In the genomic region with DNA sequence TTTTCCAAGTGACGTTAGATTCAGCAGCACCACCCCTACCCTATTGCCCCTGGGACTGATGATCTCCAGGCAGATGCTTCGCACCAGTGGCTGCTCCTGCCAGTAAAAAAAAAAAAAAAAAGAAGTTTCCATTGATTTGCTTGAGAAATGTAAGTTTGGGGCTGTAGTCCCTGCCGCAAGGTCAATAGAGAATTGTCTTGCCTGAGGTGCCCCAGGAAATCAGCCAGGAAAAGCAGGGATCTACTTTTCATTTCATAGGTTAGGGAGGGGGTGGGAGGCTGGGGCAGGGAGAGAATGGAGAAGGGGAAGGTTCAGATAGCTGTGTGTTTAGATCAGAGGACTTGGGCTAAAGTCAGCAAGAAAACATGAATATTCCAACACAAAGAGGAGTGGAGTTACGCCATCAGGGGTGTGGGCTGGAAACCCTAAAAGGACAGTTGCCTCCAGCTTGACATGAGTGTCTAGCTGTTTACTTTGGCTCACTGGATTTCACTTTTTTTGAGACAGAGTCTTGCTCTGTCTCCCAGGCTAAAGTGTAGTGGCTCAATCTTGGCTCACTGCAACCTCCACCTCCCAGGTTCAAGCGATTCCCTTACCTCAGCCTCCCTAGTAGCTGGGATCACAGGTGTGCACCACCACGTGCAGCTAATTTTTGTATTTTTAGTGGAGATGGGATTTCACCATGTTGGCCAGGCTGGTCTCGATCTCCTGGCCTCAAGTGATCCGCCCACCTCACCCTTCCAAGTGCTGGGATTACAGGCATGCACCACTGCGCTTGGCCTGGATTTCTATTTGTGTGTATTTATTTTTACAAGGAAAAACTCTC, we compare ENCODE assay signal across 16 cellular contexts.
DNase-seq lines count a peak whose midpoint lies in the region; ATAC-seq, FAIRE-seq and TF ChIP-seq lines count a peak whose summit lies in the region.
"Had no signal": no experiment of that assay in that cellular context is flagged by ENCODE, and none has a peak within 500 bp of the region (broad histone marks: within the 10 kb centered on the region; RNA-seq: fewer than 3 reads in every experiment).

No MANE protein-coding gene starts in this region.

- H3K9me3 Mint-ChIP-seq in CD4-positive, alpha-beta T cell = peaks cover 4% of the 10 kb centered on the region
- peaks cover 3% of the 10 kb centered on the region for H3K9me3 Mint-ChIP-seq in neural progenitor cell
- H3K9me3 Mint-ChIP-seq: activated CD8-positive, alpha-beta T cell treated with anti-CD3 and anti-CD28 coated beads for 36 hours; immature natural killer cell had no signal

- no peaks in the 10 kb centered on the region for H3F3A ChIP-seq in neural progenitor cell (ENCODE audit: low read depth)

- no peak for DNase-seq in CD4-positive, alpha-beta T cell
- DNase-seq in epithelial cell of esophagus (ENCODE audit: low read depth) (peak; percentile 47), left lobe of liver (ENCODE audit: low spot score) (no peak), RPMI8226 (no peak), GM19239 (ENCODE audit: insufficient read length, low spot score) (no peak), NCI-H146 treated with DMSO at 0.1 percent for 48 hours (lab: John Stamatoyannopoulos, UW; ENCODE audit: unreplicated experiment) (no peak), neural progenitor cell (ENCODE audit: low spot score) (no peak)
- DNase-seq: activated CD8-positive, alpha-beta T cell treated with anti-CD3 and anti-CD28 coated beads for 36 hours; activated effector memory CD4-positive, alpha-beta T cell treated with anti-CD3 and anti-CD28 coated beads, Interleukin-2, amount 50 U/mL, for 16 hours; immature natural killer cell; Kasumi-1; NCI-H146; NCI-H510A treated with DMSO at 0.1 percent for 48 hours; PC-3 had no signal

- H3K9ac ChIP-seq in skeletal muscle tissue (ENCODE audit: low read depth in 1 of 3, low read length in 3 of 3) (no peak overlapping the region), neural progenitor cell (no peak overlapping the region)

- H3K36me3 ChIP-seq in skeletal muscle tissue (ENCODE audit: control insufficient read depth in 3 of 3, insufficient read depth in 3 of 3, low read length in 3 of 3) (no peaks in the 10 kb centered on the region), neural progenitor cell (no peaks in the 10 kb centered on the region)

- CTCF ChIA-PET in CD4-positive, alpha-beta T cell (lab: Charles Lee) = interaction anchor here (1.3 kb wide), 1 partner anchor 66 kb away, joined by 3 read pairs; no protein-coding TSS in a partner anchor

- no peaks in the 10 kb centered on the region for H4K20me1 ChIP-seq in neural progenitor cell (ENCODE audit: low read depth)

- no peaks in the 10 kb centered on the region for H3K79me2 ChIP-seq in neural progenitor cell (ENCODE audit: low read depth)

- ATAC-seq in CD4-positive, alpha-beta T cell (ENCODE audit: poor library complexity) = no peak
- ATAC-seq in left lobe of liver = peak; percentile 59
- ATAC-seq: activated CD8-positive, alpha-beta T cell treated with anti-CD3 and anti-CD28 coated beads for 36 hours; PC-3 had no signal

- H3K27ac ChIP-seq in CD4-positive, alpha-beta T cell (ENCODE audit: low read depth, low read length) = no peak overlapping the region
- H3K27ac ChIP-seq in skeletal muscle tissue (ENCODE audit: low read depth, low read length) (peak overlapping the region; percentile 44), neural progenitor cell (no peak overlapping the region)
- H3K27ac ChIP-seq: VCaP had no signal

- no peak for FAIRE-seq in GM19239 (lab: Jason Lieb, UNC)

- H3K27me3 ChIP-seq in CD4-positive, alpha-beta T cell (ENCODE audit: control insufficient read depth, insufficient read depth, low read length) = no peaks in the 10 kb centered on the region
- H3K27me3 ChIP-seq in skeletal muscle tissue (ENCODE audit: control insufficient read depth in 3 of 3, insufficient read depth in 3 of 3, low read length in 3 of 3) (no peaks in the 10 kb centered on the region), neural progenitor cell (no peaks in the 10 kb centered on the region)

- H3K27me3 Mint-ChIP-seq in CD4-positive, alpha-beta T cell = no peaks in the 10 kb centered on the region
- peaks cover 5% of the 10 kb centered on the region for H3K27me3 Mint-ChIP-seq in neural progenitor cell (ENCODE audit: insufficient read depth, low read depth)

- H3K4me2 ChIP-seq in neural progenitor cell = no peak overlapping the region

- H3K4me1 Mint-ChIP-seq in CD4-positive, alpha-beta T cell (ENCODE audit: low read depth) = peaks cover 58% of the 10 kb centered on the region
- H3K4me1 Mint-ChIP-seq in neural progenitor cell = no peaks in the 10 kb centered on the region

- H3K27ac Mint-ChIP-seq in CD4-positive, alpha-beta T cell = peak overlapping the region; percentile 62
- no peak overlapping the region for H3K27ac Mint-ChIP-seq in neural progenitor cell
- H3K27ac Mint-ChIP-seq: activated CD8-positive, alpha-beta T cell treated with anti-CD3 and anti-CD28 coated beads for 36 hours; immature natural killer cell had no signal

- no peak overlapping the region for H3K4me3 ChIP-seq in epithelial cell of esophagus (ENCODE audit: low read length)
- H3K4me3 ChIP-seq in skeletal muscle tissue (ENCODE audit: low read length in 3 of 3) = no peak overlapping the region
- H3K4me3 ChIP-seq in neural progenitor cell = no peak overlapping the region

- TF ChIP-seq CTCF in CD4-positive, alpha-beta T cell (IDR thresholded peaks at IDR 0.05) = no peak
- no peak for TF ChIP-seq CTCF in epithelial cell of esophagus (IDR thresholded peaks at IDR 0.05; ENCODE audit: insufficient read depth, low read depth, low read length, missing control alignments)
- no peak for TF ChIP-seq CTCF in neural progenitor cell (IDR thresholded peaks at IDR 0.05)

- H3K9me3 ChIP-seq in CD4-positive, alpha-beta T cell (ENCODE audit: control insufficient read depth, low read length) = no peaks in the 10 kb centered on the region
- H3K9me3 ChIP-seq in skeletal muscle tissue (ENCODE audit: control insufficient read depth in 3 of 3, low read length in 3 of 3) = no peaks in the 10 kb centered on the region
- no peaks in the 10 kb centered on the region for H3K9me3 ChIP-seq in neural progenitor cell (ENCODE audit: low read depth)

- H3K4me3 Mint-ChIP-seq in CD4-positive, alpha-beta T cell = no peak overlapping the region
- H3K4me3 Mint-ChIP-seq in neural progenitor cell = no peak overlapping the region
- H3K4me3 Mint-ChIP-seq: activated CD8-positive, alpha-beta T cell treated with anti-CD3 and anti-CD28 coated beads for 36 hours; immature natural killer cell had no signal

- POLR2A ChIA-PET in CD4-positive, alpha-beta T cell (lab: Charles Lee) = no interaction called here

- peaks cover 4% of the 10 kb centered on the region for H3K36me3 Mint-ChIP-seq in CD4-positive, alpha-beta T cell (ENCODE audit: low read depth)
- H3K36me3 Mint-ChIP-seq in neural progenitor cell = no peaks in the 10 kb centered on the region
- H3K36me3 Mint-ChIP-seq: immature natural killer cell had no signal

- H2AFZ ChIP-seq in neural progenitor cell (replicated peaks) = no peak overlapping the region

- intact Hi-C loops in CD4-positive, alpha-beta T cell (cut with DNase I, micrococcal nuclease) = no loop called here

- H3K4me1 ChIP-seq in skeletal muscle tissue (ENCODE audit: control insufficient read depth in 3 of 3, insufficient read depth in 3 of 3, low read length in 3 of 3) = peaks cover 0 to 3% (median 2%) of the 10 kb centered on the region in 3 donors
- H3K4me1 ChIP-seq in neural progenitor cell = no peaks in the 10 kb centered on the region
